In genomic region chr1:172430128-172430454, GRCh38 we compare ENCODE assay signal across 18 cellular contexts. TPM values are rescaled to one million over a fixed set of nuclear protein-coding genes. Genes with fewer than 3 reads are reported as not detected.
"Had no signal": no experiment of that assay in that cellular context is flagged by ENCODE, and none has a peak within 500 bp of the region (broad histone marks: within the 10 kb centered on the region; RNA-seq: fewer than 3 reads in every experiment).

No MANE protein-coding gene starts in this region.

- H3K27ac Mint-ChIP-seq: activated CD8-positive, alpha-beta memory T cell treated with anti-CD3 and anti-CD28 coated beads, Interleukin-2, amount 10 ng/mL, durations not matched to agents 7 days and 5 days; T-helper 17 cell had no signal

- H3K27ac ChIP-seq: brain microvascular endothelial cell, cardiac muscle cell had no signal

- H3K4me3 Mint-ChIP-seq: activated CD8-positive, alpha-beta memory T cell treated with anti-CD3 and anti-CD28 coated beads, Interleukin-2, amount 10 ng/mL, durations not matched to agents 7 days and 5 days; T-helper 17 cell had no signal

- DNase-seq: activated CD4-positive, alpha-beta T cell treated with anti-CD3 and anti-CD28 coated beads for 4 hours; activated CD8-positive, alpha-beta memory T cell treated with anti-CD3 and anti-CD28 coated beads, Interleukin-2, amount 10 ng/mL, durations not matched to agents 7 days and 5 days; activated effector memory CD4-positive, alpha-beta T cell treated with Interleukin-2 at 50 U/mL for 16 hours; activated naive CD4-positive, alpha-beta T cell treated with Interleukin-2 at 50 U/mL for 16 hours; brain microvascular endothelial cell; cerebellar nuclear complex; IMR-90; NCI-H1092; NCI-H1417; NCI-H1930; NCI-H2171; NCI-H748 treated with DMSO at 0.1 percent for 48 hours; PC-3; T-helper 17 cell; T-helper 9 cell had no signal

- H3K4me3 ChIP-seq: cardiac muscle cell had no signal

- H3K27me3 Mint-ChIP-seq: activated CD8-positive, alpha-beta memory T cell treated with anti-CD3 and anti-CD28 coated beads, Interleukin-2, amount 10 ng/mL, durations not matched to agents 7 days and 5 days; T-helper 17 cell had no signal

- H3K27me3 ChIP-seq: brain microvascular endothelial cell, cardiac muscle cell had no signal

- H3K36me3 ChIP-seq: brain microvascular endothelial cell, cardiac muscle cell had no signal

RNA-seq across cellular contexts. Expression of gene C1orf105, which starts 9.6 kb away (rescaled TPM):
- total RNA-seq: activated CD8-positive, alpha-beta memory T cell treated with anti-CD3 and anti-CD28 coated beads, Interleukin-2, amount 10 ng/mL, durations not matched to agents 7 days and 5 days; IMR-90; MCF 10A; PC-3; SK-MEL-5; T-helper 17 cell had no signal
- polyA plus RNA-seq: IMR-90 had no signal
